1 cellular context compared by ENCODE assay signal in genomic region chr15:84749111-84749991, GRCh38.
TF ChIP-seq lines count a peak whose summit lies in the region.

No MANE protein-coding gene starts in this region.

TF ChIP-seq in HepG2, 621 proteins besides CTCF, POLR2A, EP300 and RAD21 (continued from another document and continues in another):
- TF ChIP-seq RXRA (CRISPR knock-in tag; IDR thresholded peaks at IDR 0.05) (no peak), ZNF512 (CRISPR knock-in tag; IDR thresholded peaks at IDR 0.05) (no peak), JUNB (CRISPR knock-in tag; IDR thresholded peaks at IDR 0.05; ENCODE audit: borderline replicate concordance) (no peak), TEAD3 (CRISPR knock-in tag; optimal IDR thresholded peaks at IDR 0.05; ENCODE audit: borderline replicate concordance) (peak; percentile 24), XRCC5 (optimal IDR thresholded peaks at IDR 0.05; ENCODE audit: low read length) (peak; percentile 18), ZNF883 (CRISPR knock-in tag; IDR thresholded peaks at IDR 0.05; ENCODE audit: not compliant biosample characterization) (peak; percentile 4), NR2F6 (IDR thresholded peaks at IDR 0.05) (peak; percentile 44; the same call in 1 of the 2 replicates), NR2F6 (CRISPR knock-in tag; IDR thresholded peaks at IDR 0.05) (peak; percentile 55; the same call in 1 of the 2 replicates), RXRB (CRISPR knock-in tag; IDR thresholded peaks at IDR 0.05; ENCODE audit: borderline replicate concordance) (peak; percentile 68), ZNF605 (CRISPR knock-in tag; IDR thresholded peaks at IDR 0.05) (peak; percentile 38), ZNF407 (CRISPR knock-in tag; IDR thresholded peaks at IDR 0.05; ENCODE audit: not compliant biosample characterization) (peak; percentile 48), ZNF501 (CRISPR knock-in tag; IDR thresholded peaks at IDR 0.05) (peak; percentile 48; the same call in 1 of the 2 replicates), LCORL (IDR thresholded peaks at IDR 0.05) (no peak), LCORL (CRISPR knock-in tag; IDR thresholded peaks at IDR 0.05) (peak; percentile 24; the same call in 1 of the 2 replicates), PAXIP1 (CRISPR knock-in tag; conservative IDR thresholded peaks at IDR 0.05) (0 out of 2 replicates have a peak, but pooled peaks have one; percentile 11), RARA (CRISPR knock-in tag; IDR thresholded peaks at IDR 0.05) (peak; percentile 44), ATF7-NPFF (CRISPR knock-in tag; IDR thresholded peaks at IDR 0.05; ENCODE audit: low read depth) (no peak), POLR2G (IDR thresholded peaks at IDR 0.05; ENCODE audit: low read depth, low read length) (no peak), THAP11 (CRISPR knock-in tag; IDR thresholded peaks at IDR 0.05) (0 out of 2 replicates have a peak, but pooled peaks have one; percentile 31), PRDM10 (CRISPR knock-in tag; IDR thresholded peaks at IDR 0.05; ENCODE audit: low read depth) (peak; percentile 20; the same call in 1 of the 2 replicates), PATZ1 (CRISPR knock-in tag; IDR thresholded peaks at IDR 0.05) (peak; percentile 56), ZNF746 (CRISPR knock-in tag; IDR thresholded peaks at IDR 0.05) (0 out of 2 replicates have a peak, but pooled peaks have one; percentile 42), EZH2 (conservative IDR thresholded peaks at IDR 0.05; ENCODE audit: low read depth, low read length) (no peak), ZNF639 (CRISPR knock-in tag; conservative IDR thresholded peaks at IDR 0.05) (0 out of 2 replicates have a peak, but pooled peaks have one; percentile 16), ZMYM2 (CRISPR knock-in tag; IDR thresholded peaks at IDR 0.05) (0 out of 2 replicates have a peak, but pooled peaks have one; percentile 22), SOX6 (IDR thresholded peaks at IDR 0.05) (no peak), SOX6 (CRISPR knock-in tag; IDR thresholded peaks at IDR 0.05) (no peak), HDAC2 (CRISPR knock-in tag; IDR thresholded peaks at IDR 0.05) (peak; percentile 22; the same call in 1 of the 2 replicates), THAP9 (CRISPR knock-in tag; IDR thresholded peaks at IDR 0.05; ENCODE audit: borderline replicate concordance) (peak; percentile 46; the same call in 1 of the 2 replicates), TAF15 (IDR thresholded peaks at IDR 0.05; ENCODE audit: low read depth, low read length, poor library complexity, severe bottlenecking) (no peak), ZNF296 (CRISPR knock-in tag; conservative IDR thresholded peaks at IDR 0.05) (peak; percentile 85), RORA (CRISPR knock-in tag; IDR thresholded peaks at IDR 0.05) (no peak), ZNF337 (CRISPR knock-in tag; IDR thresholded peaks at IDR 0.05; ENCODE audit: borderline replicate concordance, low read depth) (0 out of 2 replicates have a peak, but pooled peaks have one; percentile 64), ZNF329 (CRISPR knock-in tag; IDR thresholded peaks at IDR 0.05; ENCODE audit: low read depth) (no peak; the same call in 1 of the 2 replicates)
